In the genomic region with DNA sequence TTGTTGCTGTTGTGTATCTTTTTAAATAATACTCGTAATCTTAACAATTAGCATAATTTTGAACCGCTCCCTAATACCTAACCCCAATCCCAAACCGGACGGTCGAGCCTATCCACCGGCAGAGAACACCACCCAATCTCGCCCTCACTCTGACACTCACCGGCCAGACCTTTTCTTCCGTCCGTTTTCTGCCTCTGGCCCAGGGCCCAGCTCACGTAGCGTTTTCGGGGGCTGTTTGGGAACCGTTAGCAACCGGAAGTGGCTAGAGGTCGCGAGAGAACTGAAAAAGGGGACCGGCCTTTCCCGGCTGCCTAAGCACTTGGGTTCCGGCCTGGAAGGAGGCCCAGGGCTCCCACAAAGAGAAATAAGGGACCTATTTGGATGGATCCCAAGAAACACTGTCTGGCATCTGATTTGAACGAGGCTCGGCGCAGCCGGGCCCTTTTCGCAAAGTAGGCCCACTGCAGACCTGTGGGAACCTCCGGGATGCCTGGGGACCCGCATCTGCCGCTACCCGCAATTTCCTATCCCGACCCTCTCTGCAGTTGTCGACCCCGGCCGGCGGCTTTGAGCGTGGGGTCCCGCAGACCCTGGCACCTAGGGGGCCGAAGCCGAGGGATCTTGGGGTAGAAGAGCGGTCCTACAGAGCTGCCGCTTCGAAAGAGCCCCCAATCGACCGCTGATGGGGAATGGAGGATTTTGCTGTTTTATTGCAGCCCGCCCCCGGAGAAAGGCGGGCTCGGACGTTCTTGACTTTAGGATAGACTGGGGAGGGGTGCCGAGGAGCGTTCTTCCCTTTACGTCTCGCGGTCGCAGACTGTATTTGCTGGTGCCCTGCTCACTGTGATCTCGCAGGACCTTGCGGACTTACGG, we compare ENCODE assay signal across 1 cellular context.
TF ChIP-seq lines count a peak whose summit lies in the region.

No MANE protein-coding gene starts in this region.

TF ChIP-seq in HepG2, 621 proteins besides CTCF, POLR2A, EP300 and RAD21 (continued from another document and continues in another):
- TF ChIP-seq, protein P1, sequence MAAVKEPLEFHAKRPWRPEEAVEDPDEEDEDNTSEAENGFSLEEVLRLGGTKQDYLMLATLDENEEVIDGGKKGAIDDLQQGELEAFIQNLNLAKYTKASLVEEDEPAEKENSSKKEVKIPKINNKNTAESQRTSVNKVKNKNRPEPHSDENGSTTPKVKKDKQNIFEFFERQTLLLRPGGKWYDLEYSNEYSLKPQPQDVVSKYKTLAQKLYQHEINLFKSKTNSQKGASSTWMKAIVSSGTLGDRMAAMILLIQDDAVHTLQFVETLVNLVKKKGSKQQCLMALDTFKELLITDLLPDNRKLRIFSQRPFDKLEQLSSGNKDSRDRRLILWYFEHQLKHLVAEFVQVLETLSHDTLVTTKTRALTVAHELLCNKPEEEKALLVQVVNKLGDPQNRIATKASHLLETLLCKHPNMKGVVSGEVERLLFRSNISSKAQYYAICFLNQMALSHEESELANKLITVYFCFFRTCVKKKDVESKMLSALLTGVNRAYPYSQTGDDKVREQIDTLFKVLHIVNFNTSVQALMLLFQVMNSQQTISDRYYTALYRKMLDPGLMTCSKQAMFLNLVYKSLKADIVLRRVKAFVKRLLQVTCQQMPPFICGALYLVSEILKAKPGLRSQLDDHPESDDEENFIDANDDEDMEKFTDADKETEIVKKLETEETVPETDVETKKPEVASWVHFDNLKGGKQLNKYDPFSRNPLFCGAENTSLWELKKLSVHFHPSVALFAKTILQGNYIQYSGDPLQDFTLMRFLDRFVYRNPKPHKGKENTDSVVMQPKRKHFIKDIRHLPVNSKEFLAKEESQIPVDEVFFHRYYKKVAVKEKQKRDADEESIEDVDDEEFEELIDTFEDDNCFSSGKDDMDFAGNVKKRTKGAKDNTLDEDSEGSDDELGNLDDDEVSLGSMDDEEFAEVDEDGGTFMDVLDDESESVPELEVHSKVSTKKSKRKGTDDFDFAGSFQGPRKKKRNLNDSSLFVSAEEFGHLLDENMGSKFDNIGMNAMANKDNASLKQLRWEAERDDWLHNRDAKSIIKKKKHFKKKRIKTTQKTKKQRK (IDR thresholded peaks at IDR 0.05; ENCODE audit: low read length) = no peak
- TF ChIP-seq PPARG (CRISPR knock-in tag; conservative IDR thresholded peaks at IDR 0.05) (peak; percentile 79), TBX2 (CRISPR knock-in tag; IDR thresholded peaks at IDR 0.05; ENCODE audit: borderline replicate concordance) (peak; percentile 92), ZBTB20 (CRISPR knock-in tag; IDR thresholded peaks at IDR 0.05; ENCODE audit: borderline replicate concordance, low read depth) (peak; percentile 88; the same call in 1 of the 2 replicates), ZNF225 (CRISPR knock-in tag; IDR thresholded peaks at IDR 0.05) (peak; percentile 72), ARNT2 (CRISPR knock-in tag; IDR thresholded peaks at IDR 0.05; ENCODE audit: low read depth) (peak; percentile 92), ZNF383 (CRISPR knock-in tag; IDR thresholded peaks at IDR 0.05; ENCODE audit: borderline replicate concordance) (no peak; the same call in 1 of the 2 replicates), MTF1 (CRISPR knock-in tag; IDR thresholded peaks at IDR 0.05) (no peak), KLF9 (CRISPR knock-in tag; IDR thresholded peaks at IDR 0.05; ENCODE audit: low read depth) (0 out of 2 replicates have a peak, but pooled peaks have one; percentile 29), GFI1 (CRISPR knock-in tag; IDR thresholded peaks at IDR 0.05; ENCODE audit: borderline replicate concordance) (peak; percentile 79; the same call in 1 of the 2 replicates), ZNF749 (CRISPR knock-in tag; IDR thresholded peaks at IDR 0.05; ENCODE audit: borderline replicate concordance) (no peak), ZFY (CRISPR knock-in tag; IDR thresholded peaks at IDR 0.05) (peak; percentile 96), ZNF605 (CRISPR knock-in tag; IDR thresholded peaks at IDR 0.05) (peak; percentile 98), ZNF546 (CRISPR knock-in tag; conservative IDR thresholded peaks at IDR 0.05) (no peak), NFE2L1 (CRISPR knock-in tag; IDR thresholded peaks at IDR 0.05; ENCODE audit: borderline replicate concordance) (peak; percentile 83; the same call in 1 of the 2 replicates), SNRNP70 (IDR thresholded peaks at IDR 0.05; ENCODE audit: low read depth, low read length) (no peak), DNMT1 (CRISPR knock-in tag; IDR thresholded peaks at IDR 0.05) (peak; percentile 60; the same call in 1 of the 2 replicates), MTF2 (CRISPR knock-in tag; IDR thresholded peaks at IDR 0.05; ENCODE audit: borderline replicate concordance) (no peak), ZIK1 (CRISPR knock-in tag; IDR thresholded peaks at IDR 0.05; ENCODE audit: borderline replicate concordance, low read depth) (0 out of 2 replicates have a peak, but pooled peaks have one; percentile 73), ZNF550 (CRISPR knock-in tag; IDR thresholded peaks at IDR 0.05; ENCODE audit: borderline replicate concordance) (no peak), KDM5B (CRISPR knock-in tag; IDR thresholded peaks at IDR 0.05; ENCODE audit: borderline replicate concordance) (peak; percentile 83), ZNF335 (CRISPR knock-in tag; IDR thresholded peaks at IDR 0.05) (peak; percentile 93), ZNF674 (CRISPR knock-in tag; IDR thresholded peaks at IDR 0.05; ENCODE audit: low read depth) (0 out of 2 replicates have a peak, but pooled peaks have one; percentile 69), ZNF274 (CRISPR knock-in tag; IDR thresholded peaks at IDR 0.05) (peak; percentile 96)
- TF ChIP-seq, protein P2, sequence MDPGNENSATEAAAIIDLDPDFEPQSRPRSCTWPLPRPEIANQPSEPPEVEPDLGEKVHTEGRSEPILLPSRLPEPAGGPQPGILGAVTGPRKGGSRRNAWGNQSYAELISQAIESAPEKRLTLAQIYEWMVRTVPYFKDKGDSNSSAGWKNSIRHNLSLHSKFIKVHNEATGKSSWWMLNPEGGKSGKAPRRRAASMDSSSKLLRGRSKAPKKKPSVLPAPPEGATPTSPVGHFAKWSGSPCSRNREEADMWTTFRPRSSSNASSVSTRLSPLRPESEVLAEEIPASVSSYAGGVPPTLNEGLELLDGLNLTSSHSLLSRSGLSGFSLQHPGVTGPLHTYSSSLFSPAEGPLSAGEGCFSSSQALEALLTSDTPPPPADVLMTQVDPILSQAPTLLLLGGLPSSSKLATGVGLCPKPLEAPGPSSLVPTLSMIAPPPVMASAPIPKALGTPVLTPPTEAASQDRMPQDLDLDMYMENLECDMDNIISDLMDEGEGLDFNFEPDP (CRISPR knock-in tag; conservative IDR thresholded peaks at IDR 0.05) = no peak
- TF ChIP-seq, protein P3, sequence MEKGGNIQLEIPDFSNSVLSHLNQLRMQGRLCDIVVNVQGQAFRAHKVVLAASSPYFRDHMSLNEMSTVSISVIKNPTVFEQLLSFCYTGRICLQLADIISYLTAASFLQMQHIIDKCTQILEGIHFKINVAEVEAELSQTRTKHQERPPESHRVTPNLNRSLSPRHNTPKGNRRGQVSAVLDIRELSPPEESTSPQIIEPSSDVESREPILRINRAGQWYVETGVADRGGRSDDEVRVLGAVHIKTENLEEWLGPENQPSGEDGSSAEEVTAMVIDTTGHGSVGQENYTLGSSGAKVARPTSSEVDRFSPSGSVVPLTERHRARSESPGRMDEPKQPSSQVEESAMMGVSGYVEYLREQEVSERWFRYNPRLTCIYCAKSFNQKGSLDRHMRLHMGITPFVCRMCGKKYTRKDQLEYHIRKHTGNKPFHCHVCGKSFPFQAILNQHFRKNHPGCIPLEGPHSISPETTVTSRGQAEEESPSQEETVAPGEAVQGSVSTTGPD (CRISPR knock-in tag; IDR thresholded peaks at IDR 0.05) = no peak
- TF ChIP-seq, protein P4, sequence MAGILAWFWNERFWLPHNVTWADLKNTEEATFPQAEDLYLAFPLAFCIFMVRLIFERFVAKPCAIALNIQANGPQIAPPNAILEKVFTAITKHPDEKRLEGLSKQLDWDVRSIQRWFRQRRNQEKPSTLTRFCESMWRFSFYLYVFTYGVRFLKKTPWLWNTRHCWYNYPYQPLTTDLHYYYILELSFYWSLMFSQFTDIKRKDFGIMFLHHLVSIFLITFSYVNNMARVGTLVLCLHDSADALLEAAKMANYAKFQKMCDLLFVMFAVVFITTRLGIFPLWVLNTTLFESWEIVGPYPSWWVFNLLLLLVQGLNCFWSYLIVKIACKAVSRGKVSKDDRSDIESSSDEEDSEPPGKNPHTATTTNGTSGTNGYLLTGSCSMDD (CRISPR knock-in tag; IDR thresholded peaks at IDR 0.05) = no peak
- TF ChIP-seq, protein P5, sequence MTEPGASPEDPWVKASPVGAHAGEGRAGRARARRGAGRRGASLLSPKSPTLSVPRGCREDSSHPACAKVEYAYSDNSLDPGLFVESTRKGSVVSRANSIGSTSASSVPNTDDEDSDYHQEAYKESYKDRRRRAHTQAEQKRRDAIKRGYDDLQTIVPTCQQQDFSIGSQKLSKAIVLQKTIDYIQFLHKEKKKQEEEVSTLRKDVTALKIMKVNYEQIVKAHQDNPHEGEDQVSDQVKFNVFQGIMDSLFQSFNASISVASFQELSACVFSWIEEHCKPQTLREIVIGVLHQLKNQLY (CRISPR knock-in tag; IDR thresholded peaks at IDR 0.05) = no peak; the same call in 1 of the 2 replicates
- TF ChIP-seq, protein P6, sequence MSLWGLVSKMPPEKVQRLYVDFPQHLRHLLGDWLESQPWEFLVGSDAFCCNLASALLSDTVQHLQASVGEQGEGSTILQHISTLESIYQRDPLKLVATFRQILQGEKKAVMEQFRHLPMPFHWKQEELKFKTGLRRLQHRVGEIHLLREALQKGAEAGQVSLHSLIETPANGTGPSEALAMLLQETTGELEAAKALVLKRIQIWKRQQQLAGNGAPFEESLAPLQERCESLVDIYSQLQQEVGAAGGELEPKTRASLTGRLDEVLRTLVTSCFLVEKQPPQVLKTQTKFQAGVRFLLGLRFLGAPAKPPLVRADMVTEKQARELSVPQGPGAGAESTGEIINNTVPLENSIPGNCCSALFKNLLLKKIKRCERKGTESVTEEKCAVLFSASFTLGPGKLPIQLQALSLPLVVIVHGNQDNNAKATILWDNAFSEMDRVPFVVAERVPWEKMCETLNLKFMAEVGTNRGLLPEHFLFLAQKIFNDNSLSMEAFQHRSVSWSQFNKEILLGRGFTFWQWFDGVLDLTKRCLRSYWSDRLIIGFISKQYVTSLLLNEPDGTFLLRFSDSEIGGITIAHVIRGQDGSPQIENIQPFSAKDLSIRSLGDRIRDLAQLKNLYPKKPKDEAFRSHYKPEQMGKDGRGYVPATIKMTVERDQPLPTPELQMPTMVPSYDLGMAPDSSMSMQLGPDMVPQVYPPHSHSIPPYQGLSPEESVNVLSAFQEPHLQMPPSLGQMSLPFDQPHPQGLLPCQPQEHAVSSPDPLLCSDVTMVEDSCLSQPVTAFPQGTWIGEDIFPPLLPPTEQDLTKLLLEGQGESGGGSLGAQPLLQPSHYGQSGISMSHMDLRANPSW (CRISPR knock-in tag; IDR thresholded peaks at IDR 0.05; ENCODE audit: borderline replicate concordance) = peak; percentile 76; the same call in 1 of the 2 replicates
- TF ChIP-seq, protein P7, sequence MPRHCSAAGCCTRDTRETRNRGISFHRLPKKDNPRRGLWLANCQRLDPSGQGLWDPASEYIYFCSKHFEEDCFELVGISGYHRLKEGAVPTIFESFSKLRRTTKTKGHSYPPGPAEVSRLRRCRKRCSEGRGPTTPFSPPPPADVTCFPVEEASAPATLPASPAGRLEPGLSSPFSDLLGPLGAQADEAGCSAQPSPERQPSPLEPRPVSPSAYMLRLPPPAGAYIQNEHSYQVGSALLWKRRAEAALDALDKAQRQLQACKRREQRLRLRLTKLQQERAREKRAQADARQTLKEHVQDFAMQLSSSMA (CRISPR knock-in tag; IDR thresholded peaks at IDR 0.05) = peak; percentile 90
- TF ChIP-seq, protein P8, sequence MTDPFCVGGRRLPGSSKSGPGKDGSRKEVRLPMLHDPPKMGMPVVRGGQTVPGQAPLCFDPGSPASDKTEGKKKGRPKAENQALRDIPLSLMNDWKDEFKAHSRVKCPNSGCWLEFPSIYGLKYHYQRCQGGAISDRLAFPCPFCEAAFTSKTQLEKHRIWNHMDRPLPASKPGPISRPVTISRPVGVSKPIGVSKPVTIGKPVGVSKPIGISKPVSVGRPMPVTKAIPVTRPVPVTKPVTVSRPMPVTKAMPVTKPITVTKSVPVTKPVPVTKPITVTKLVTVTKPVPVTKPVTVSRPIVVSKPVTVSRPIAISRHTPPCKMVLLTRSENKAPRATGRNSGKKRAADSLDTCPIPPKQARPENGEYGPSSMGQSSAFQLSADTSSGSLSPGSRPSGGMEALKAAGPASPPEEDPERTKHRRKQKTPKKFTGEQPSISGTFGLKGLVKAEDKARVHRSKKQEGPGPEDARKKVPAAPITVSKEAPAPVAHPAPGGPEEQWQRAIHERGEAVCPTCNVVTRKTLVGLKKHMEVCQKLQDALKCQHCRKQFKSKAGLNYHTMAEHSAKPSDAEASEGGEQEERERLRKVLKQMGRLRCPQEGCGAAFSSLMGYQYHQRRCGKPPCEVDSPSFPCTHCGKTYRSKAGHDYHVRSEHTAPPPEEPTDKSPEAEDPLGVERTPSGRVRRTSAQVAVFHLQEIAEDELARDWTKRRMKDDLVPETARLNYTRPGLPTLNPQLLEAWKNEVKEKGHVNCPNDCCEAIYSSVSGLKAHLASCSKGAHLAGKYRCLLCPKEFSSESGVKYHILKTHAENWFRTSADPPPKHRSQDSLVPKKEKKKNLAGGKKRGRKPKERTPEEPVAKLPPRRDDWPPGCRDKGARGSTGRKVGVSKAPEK (CRISPR knock-in tag; IDR thresholded peaks at IDR 0.05; ENCODE audit: borderline replicate concordance) = 0 out of 2 replicates have a peak, but pooled peaks have one; percentile 50
- TF ChIP-seq, protein P9, sequence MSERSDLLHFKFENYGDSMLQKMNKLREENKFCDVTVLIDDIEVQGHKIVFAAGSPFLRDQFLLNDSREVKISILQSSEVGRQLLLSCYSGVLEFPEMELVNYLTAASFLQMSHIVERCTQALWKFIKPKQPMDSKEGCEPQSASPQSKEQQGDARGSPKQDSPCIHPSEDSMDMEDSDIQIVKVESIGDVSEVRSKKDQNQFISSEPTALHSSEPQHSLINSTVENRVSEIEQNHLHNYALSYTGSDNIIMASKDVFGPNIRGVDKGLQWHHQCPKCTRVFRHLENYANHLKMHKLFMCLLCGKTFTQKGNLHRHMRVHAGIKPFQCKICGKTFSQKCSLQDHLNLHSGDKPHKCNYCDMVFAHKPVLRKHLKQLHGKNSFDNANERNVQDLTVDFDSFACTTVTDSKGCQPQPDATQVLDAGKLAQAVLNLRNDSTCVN (CRISPR knock-in tag; IDR thresholded peaks at IDR 0.05; ENCODE audit: borderline replicate concordance) = peak; percentile 86; the same call in 1 of the 2 replicates
